In genomic region chr1:181088079-181089016, GRCh38 we compare ENCODE assay signal across 8 cellular contexts. TPM values are rescaled to one million over a fixed set of nuclear protein-coding genes. Genes with fewer than 3 reads are reported as not detected.
DNase-seq lines count a peak whose midpoint lies in the region; ATAC-seq and TF ChIP-seq lines count a peak whose summit lies in the region.

Gene IER5, plus strand, starts transcription at chr1:181088700. Its CDS starts 203 bp downstream, at chr1:181088903.

- peak within 1 kb of the TSS; percentile 34 to 92 (median 68) for H3K4me3 ChIP-seq in adrenal gland
- peak within 1 kb of the TSS; percentile 65 to 95 (median 88) for H3K4me3 ChIP-seq in heart left ventricle
- peak within 1 kb of the TSS; percentile 58 to 89 (median 84) for H3K4me3 ChIP-seq in upper lobe of left lung

- ATAC-seq in GM18498 (IDR thresholded peaks at IDR 0.05; ENCODE audit: unreplicated experiment) (peak; percentile 77), HG02885 (IDR thresholded peaks at IDR 0.05; ENCODE audit: poor library complexity, unreplicated experiment) (peak; percentile 77), heart left ventricle (peak; percentile 89 to 95 (median 92)), upper lobe of left lung (ENCODE audit: low FRiP score in 2 of 2) (peak; percentile 94 to 95)

- no peaks in the 10 kb centered on the region for H3K9me3 ChIP-seq in adrenal gland (replicated peaks in 1 of 3)
- H3K9me3 ChIP-seq in heart left ventricle: no peaks in the 10 kb centered on the region
- H3K9me3 ChIP-seq in upper lobe of left lung: no peaks in the 10 kb centered on the region

- TF ChIP-seq CTCF in adrenal gland (IDR thresholded peaks at IDR 0.05): no peak
- TF ChIP-seq CTCF in heart left ventricle (IDR thresholded peaks at IDR 0.05): peak in 3 of 12 donors; percentile 21 to 23 (median 21)
- TF ChIP-seq CTCF in upper lobe of left lung (IDR thresholded peaks at IDR 0.05): peak in 3 of 6 experiments; percentile 10 to 22 (median 16)

- H3K4me1 ChIP-seq in adrenal gland (replicated peaks in 1 of 2) (peaks cover 16 to 24% of the 10 kb centered on the region in 2 donors), heart left ventricle (peaks cover 5 to 51% (median 28%) of the 10 kb centered on the region in 12 donors), upper lobe of left lung (peaks cover 23 to 36% (median 29%) of the 10 kb centered on the region in 4 donors)

- TF ChIP-seq POLR2A in adrenal gland (IDR thresholded peaks at IDR 0.05) (peak; percentile 99 to 100), heart left ventricle (IDR thresholded peaks at IDR 0.05) (peak; percentile 99 to 100), upper lobe of left lung (IDR thresholded peaks at IDR 0.05) (peak; percentile 95 to 100 (median 100))

- DNase-seq in NCI-H1694 (lab: John Stamatoyannopoulos, UW): peak; percentile 96
- DNase-seq in adrenal gland: peak; percentile 94 to 98 (median 96)
- peak; percentile 96 to 97 (median 97) for DNase-seq in heart left ventricle
- peak; percentile 92 to 99 (median 97) for DNase-seq in posterior cingulate gyrus
- DNase-seq in upper lobe of left lung: peak; percentile 98

- H3K27me3 ChIP-seq in adrenal gland (no peaks in the 10 kb centered on the region), heart left ventricle (no peaks in the 10 kb centered on the region), upper lobe of left lung (no peaks in the 10 kb centered on the region)

- TF ChIP-seq EP300 in upper lobe of left lung (IDR thresholded peaks at IDR 0.05): peak in 1 of 4 donors; percentile 87

- H3K36me3 ChIP-seq in adrenal gland (replicated peaks in 1 of 2) (no peaks in the 10 kb centered on the region), heart left ventricle (peaks cover 0 to 15% (median 4%) of the 10 kb centered on the region in 9 donors), upper lobe of left lung (peaks cover 0 to 8% (median 0%) of the 10 kb centered on the region in 4 donors)

- intact Hi-C loops in T-helper 1 cell treated with Interleukin-12 subunit alpha and Interleukin-12 subunit beta and Interleukin-4 antibody, amounts not matched to agents 30 ng/mL and 1 ng/mL, for 36 hours (cut with micrococcal nuclease): loop anchor here (1.0 to 5.0 kb wide), 9 partner anchors 26 to 1206 kb away; partner anchors contain the start of genes MR1 and TOR1AIP1
- intact Hi-C loops in adrenal gland (cut with DNase I) (loop anchor here in 1 of 2 donors (2.0 kb wide), 1 partner anchor 54 kb away; no protein-coding TSS in a partner anchor), heart left ventricle (cut with DNase I) (loop anchor here in 9 of 10 donors (1.0 to 10.0 kb wide), 10 partner anchors 50 to 204 kb away; partner anchors contain the start of genes MR1 (in 1 of the 9) and STX6 (in 1 of the 9)), posterior cingulate gyrus (cut with DNase I) (loop anchor here (1.0 to 2.0 kb wide), 4 partner anchors 16 to 206 kb away; partner anchors contain the start of gene STX6)

- H3K27ac ChIP-seq in adrenal gland: peak within 1 kb of the TSS; percentile 12 to 93 (median 83)
- H3K27ac ChIP-seq in heart left ventricle: peak within 1 kb of the TSS; percentile 82 to 98 (median 94)
- H3K27ac ChIP-seq in upper lobe of left lung: peak within 1 kb of the TSS; percentile 93 to 98 (median 94)

- 4 to 15% (median 9%) methylated on average over 18 to 76 of the region's 76 CpGs for WGBS in adrenal gland, 4 donors
- 3 to 6% (median 4%) methylated on average over 54 to 76 of the region's 76 CpGs for WGBS in heart left ventricle, 4 donors
- 6 to 7% methylated on average over 31 to 42 of the region's 76 CpGs for WGBS in upper lobe of left lung, 2 donors

RNA-seq across cellular contexts. Expression of gene IER5, which starts in this region (rescaled TPM):
- total RNA-seq in T-helper 1 cell treated with Interleukin-12 subunit alpha and Interleukin-12 subunit beta and Interleukin-4 antibody, amounts not matched to agents 30 ng/mL and 1 ng/mL, for 36 hours: 60.3 and 62.1 TPM in 2 replicates
- total RNA-seq in adrenal gland: 10 to 100 TPM in 5 of 8 donors, 1 to 10 TPM in 3; 6.0 to 19.2 (median 10.9) TPM
- 1 to 10 TPM; 2.0 to 8.1 (median 7.5) TPM for polyA plus RNA-seq in adrenal gland
- 10 to 100 TPM; 12.8 to 22.7 (median 18.4) TPM for total RNA-seq in heart left ventricle
- polyA plus RNA-seq in heart left ventricle: 10 to 100 TPM; 19.9 to 23.4 TPM
- 10 to 100 TPM; 15.0 to 43.6 (median 26.1) TPM for total RNA-seq in upper lobe of left lung

Comparison
In these comparisons a context has a peak if more than half of its experiments do, and no peak if none do; other contexts are left out.
1. Peak in every context shown above with its lines: DNase-seq, ATAC-seq, H3K4me3 ChIP-seq and H3K27ac ChIP-seq.